14 cellular contexts compared by ENCODE assay signal in the genomic region with DNA sequence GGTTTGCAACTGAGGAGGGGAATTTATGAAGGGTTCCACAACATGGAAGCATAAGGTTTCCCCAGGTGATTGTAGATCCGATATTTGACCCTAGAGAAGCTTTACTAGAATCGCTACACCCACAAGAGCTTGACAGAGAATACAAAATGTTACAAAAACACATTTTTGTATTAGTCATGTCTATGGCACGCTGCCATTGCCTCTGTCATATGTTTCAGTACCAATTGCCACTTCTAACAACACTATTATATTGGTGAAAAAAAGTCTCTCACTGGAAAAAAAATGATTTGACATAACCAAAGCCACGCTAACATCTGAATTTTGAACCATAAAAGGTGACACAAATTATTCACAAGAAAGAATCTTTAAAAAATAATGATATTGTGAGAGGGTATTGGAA.
A peak's percentile ranks its signal among the peaks of the same experiment; 100 is the strongest.
DNase-seq lines count a peak whose midpoint lies in the region; ATAC-seq, FAIRE-seq and TF ChIP-seq lines count a peak whose summit lies in the region.
"Had no signal": no experiment of that assay in that cellular context is flagged by ENCODE, and none has a peak within 500 bp of the region (broad histone marks: within the 10 kb centered on the region; RNA-seq: fewer than 3 reads in every experiment).

No MANE protein-coding gene starts in this region.

- H2AFZ ChIP-seq in endothelial cell of umbilical vein (ENCODE audit: low read depth, low read length) = no peak overlapping the region

- TF ChIP-seq POLR2A in endothelial cell of umbilical vein (IDR thresholded peaks at IDR 0.05; ENCODE audit: low read depth, low read length) = no peak

- dilution Hi-C loops in endothelial cell of umbilical vein (cut with MboI; ENCODE audit: extremely low pct_ligation_motif_present, low sequenced_read_pairs) = no loop called here

- no TSS peak for BruUV-seq in endothelial cell of umbilical vein (replicated peaks; lab: Mats Ljungman, UMichigan)

- H3K4me2 ChIP-seq in endothelial cell of umbilical vein (ENCODE audit: insufficient read depth, low read length) = peak overlapping the region; percentile 11

- no peaks in the 10 kb centered on the region for H3K27me3 ChIP-seq in endothelial cell of umbilical vein (ENCODE audit: control insufficient read depth in 2 of 2, insufficient read depth in 2 of 2, low read length in 2 of 2)
- no peaks in the 10 kb centered on the region for H3K27me3 ChIP-seq in CD4-positive, alpha-beta T cell (ENCODE audit: control insufficient read depth, insufficient read depth, low read length)

- H3K9me3 ChIP-seq in endothelial cell of umbilical vein (replicated peaks; ENCODE audit: control insufficient read depth, insufficient read depth, low read length) = no peaks in the 10 kb centered on the region
- no peaks in the 10 kb centered on the region for H3K9me3 ChIP-seq in CD4-positive, alpha-beta T cell (ENCODE audit: control insufficient read depth, low read length)

- DNase-seq in Daoy (ENCODE audit: low read depth) (peak; percentile 61), NCI-H460 (ENCODE audit: extremely low read depth, low read depth) (peak; percentile 31), endothelial cell of umbilical vein (ENCODE audit: low read depth, low spot score) (peak; percentile 82), osteocyte (ENCODE audit: extremely low spot score, unreplicated experiment) (no peak), C1 segment of cervical spinal cord (lab: John Stamatoyannopoulos, UW) (no peak), NCI-H2227 (lab: John Stamatoyannopoulos, UW; ENCODE audit: unreplicated experiment) (no peak)
- DNase-seq in stimulated activated CD4-positive, alpha-beta T cell treated with anti-CD3 and anti-CD28 coated beads, Interleukin-12 subunit alpha, Interleukin-12 subunit beta, amount 100 ng/mL, for 4 hours = no peak
- DNase-seq in CD4-positive, alpha-beta T cell = no peak
- DNase-seq: activated CD8-positive, alpha-beta T cell treated with anti-CD3 and anti-CD28 coated beads for 36 hours; effector memory CD4-positive, alpha-beta T cell; naive B cell; NCI-H187 had no signal

- POLR2A ChIA-PET in endothelial cell of umbilical vein (lab: Charles Lee) = no interaction called here
- POLR2A ChIA-PET in CD4-positive, alpha-beta T cell (lab: Charles Lee) = no interaction called here

- peak overlapping the region; percentile 78 for H3K27ac Mint-ChIP-seq in osteocyte (ENCODE audit: unreplicated experiment)
- H3K27ac Mint-ChIP-seq in CD4-positive, alpha-beta T cell = no peak overlapping the region
- H3K27ac Mint-ChIP-seq: activated CD8-positive, alpha-beta T cell treated with anti-CD3 and anti-CD28 coated beads for 36 hours; activated naive CD8-positive, alpha-beta T cell; naive B cell; T-helper 1 cell treated with Interleukin-12 subunit alpha and Interleukin-12 subunit beta and Interleukin-4 antibody, amounts not matched to agents 30 μg/mL and 1 μg/mL, for 36 hours had no signal

- FAIRE-seq in endothelial cell of umbilical vein (lab: Jason Lieb, UNC) = no peak

- H3K9ac ChIP-seq in endothelial cell of umbilical vein (replicated peaks; ENCODE audit: extremely low read depth, insufficient read depth, low read length) = no peak overlapping the region

- H3K36me3 Mint-ChIP-seq in osteocyte (ENCODE audit: unreplicated experiment) = peaks cover 16% of the 10 kb centered on the region
- H3K36me3 Mint-ChIP-seq in CD4-positive, alpha-beta T cell (ENCODE audit: low read depth) = no peaks in the 10 kb centered on the region
- H3K36me3 Mint-ChIP-seq: activated naive CD8-positive, alpha-beta T cell; naive B cell had no signal

- H3K4me1 ChIP-seq in endothelial cell of umbilical vein (ENCODE audit: control insufficient read depth, extremely low read depth, insufficient read depth, low read length) = peaks cover 7% of the 10 kb centered on the region

- TF ChIP-seq CTCF in endothelial cell of umbilical vein (IDR thresholded peaks at IDR 0.05; ENCODE audit: extremely low read depth in 1 of 2, insufficient read depth in 1 of 2, low read depth in 1 of 2, low read length in 2 of 2) = no peak
- TF ChIP-seq CTCF in osteocyte (IDR thresholded peaks at IDR 0.05) = no peak
- no peak for TF ChIP-seq CTCF in CD4-positive, alpha-beta T cell (IDR thresholded peaks at IDR 0.05)

- no peaks in the 10 kb centered on the region for H3K36me3 ChIP-seq in endothelial cell of umbilical vein (ENCODE audit: control insufficient read depth in 2 of 2, extremely low read depth in 1 of 2, insufficient read depth in 2 of 2, low read length in 2 of 2)

- CTCF ChIA-PET in endothelial cell of umbilical vein (lab: Charles Lee) = interaction anchor here (1.1 to 1.9 kb wide), 3 partner anchors 21 to 246 kb away, joined by 3 to 11 read pairs (median 4); no protein-coding TSS in a partner anchor
- CTCF ChIA-PET in CD4-positive, alpha-beta T cell (lab: Charles Lee) = no interaction called here

- peaks cover 23% of the 10 kb centered on the region for H3K4me1 Mint-ChIP-seq in osteocyte (ENCODE audit: unreplicated experiment)
- no peaks in the 10 kb centered on the region for H3K4me1 Mint-ChIP-seq in CD4-positive, alpha-beta T cell (ENCODE audit: low read depth)
- H3K4me1 Mint-ChIP-seq: naive B cell had no signal

- intact Hi-C loops in endothelial cell of umbilical vein (cut with micrococcal nuclease) = no loop called here
- intact Hi-C loops in CD4-positive, alpha-beta T cell (cut with DNase I, micrococcal nuclease) = no loop called here

- no peak for ATAC-seq in CD4-positive, alpha-beta T cell (ENCODE audit: poor library complexity)
- ATAC-seq: activated CD8-positive, alpha-beta T cell treated with anti-CD3 and anti-CD28 coated beads for 36 hours had no signal

- H3K4me3 Mint-ChIP-seq in osteocyte (ENCODE audit: unreplicated experiment) = no peak overlapping the region
- no peak overlapping the region for H3K4me3 Mint-ChIP-seq in CD4-positive, alpha-beta T cell
- H3K4me3 Mint-ChIP-seq: activated CD8-positive, alpha-beta T cell treated with anti-CD3 and anti-CD28 coated beads for 36 hours; activated naive CD8-positive, alpha-beta T cell; naive B cell; T-helper 1 cell treated with Interleukin-12 subunit alpha and Interleukin-12 subunit beta and Interleukin-4 antibody, amounts not matched to agents 30 μg/mL and 1 μg/mL, for 36 hours had no signal

- H3K4me3 ChIP-seq in endothelial cell of umbilical vein (replicated peaks in 1 of 3; ENCODE audit: insufficient read depth in 1 of 3, low read depth in 1 of 3, low read length in 3 of 3) = no peak overlapping the region

- no peaks in the 10 kb centered on the region for H4K20me1 ChIP-seq in endothelial cell of umbilical vein (replicated peaks; ENCODE audit: control insufficient read depth, extremely low read depth, insufficient read depth, low read length)

- no peak overlapping the region for H3K27ac ChIP-seq in endothelial cell of umbilical vein (ENCODE audit: insufficient read depth, low read depth, low read length)
- H3K27ac ChIP-seq in CD4-positive, alpha-beta T cell (ENCODE audit: low read depth, low read length) = no peak overlapping the region

- H3K27me3 Mint-ChIP-seq in osteocyte (ENCODE audit: unreplicated experiment) = no peaks in the 10 kb centered on the region
- H3K27me3 Mint-ChIP-seq in CD4-positive, alpha-beta T cell = no peaks in the 10 kb centered on the region
- H3K27me3 Mint-ChIP-seq: activated CD8-positive, alpha-beta T cell treated with anti-CD3 and anti-CD28 coated beads for 36 hours; activated naive CD8-positive, alpha-beta T cell had no signal

- peaks cover 6% of the 10 kb centered on the region for H3K9me3 Mint-ChIP-seq in osteocyte (ENCODE audit: unreplicated experiment)
- no peaks in the 10 kb centered on the region for H3K9me3 Mint-ChIP-seq in CD4-positive, alpha-beta T cell
- H3K9me3 Mint-ChIP-seq: activated CD8-positive, alpha-beta T cell treated with anti-CD3 and anti-CD28 coated beads for 36 hours; naive B cell; T-helper 1 cell treated with Interleukin-12 subunit alpha and Interleukin-12 subunit beta and Interleukin-4 antibody, amounts not matched to agents 30 μg/mL and 1 μg/mL, for 36 hours had no signal

- no peaks in the 10 kb centered on the region for H3K79me2 ChIP-seq in endothelial cell of umbilical vein (ENCODE audit: control insufficient read depth, insufficient read depth, low read length)

- H3K9me1 ChIP-seq in endothelial cell of umbilical vein (replicated peaks; ENCODE audit: control insufficient read depth, extremely low read depth, insufficient read depth, low read length) = no peaks in the 10 kb centered on the region

TF ChIP-seq in endothelial cell of umbilical vein, 7 proteins besides CTCF, POLR2A, EP300 and RAD21:
- TF ChIP-seq, protein P1, sequence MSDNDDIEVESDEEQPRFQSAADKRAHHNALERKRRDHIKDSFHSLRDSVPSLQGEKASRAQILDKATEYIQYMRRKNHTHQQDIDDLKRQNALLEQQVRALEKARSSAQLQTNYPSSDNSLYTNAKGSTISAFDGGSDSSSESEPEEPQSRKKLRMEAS (IDR thresholded peaks at IDR 0.05; ENCODE audit: insufficient read depth, insufficient read length) = no peak
- TF ChIP-seq POLR2AphosphoS5 (IDR thresholded peaks at IDR 0.05; ENCODE audit: insufficient read depth, low read depth, low read length) (no peak), JUN (IDR thresholded peaks at IDR 0.05; ENCODE audit: borderline replicate concordance, insufficient read depth, insufficient read length, low read depth) (peak; percentile 11)

Comparison
In these comparisons a context has a peak if more than half of its experiments do, and no peak if none do; other contexts are left out.
1. DNase-seq: peak in Daoy (single experiment), NCI-H460 (single experiment) and endothelial cell of umbilical vein (single experiment); none in osteocyte (single experiment), stimulated activated CD4-positive, alpha-beta T cell treated with anti-CD3 and anti-CD28 coated beads, Interleukin-12 subunit alpha, Interleukin-12 subunit beta, amount 100 ng/mL, for 4 hours (single experiment), C1 segment of cervical spinal cord (0 of 14), NCI-H2227 (single experiment) and CD4-positive, alpha-beta T cell (0 of 10).